ENCODE assay signal across 34 cellular contexts in genomic region chr10:133000648-133001047, GRCh38. TPM values are rescaled to one million over a fixed set of nuclear protein-coding genes. Genes with fewer than 3 reads are reported as not detected.
"Had no signal": no experiment of that assay in that cellular context is flagged by ENCODE, and none has a peak within 500 bp of the region (broad histone marks: within the 10 kb centered on the region; RNA-seq: fewer than 3 reads in every experiment).

No MANE protein-coding gene starts in this region.

- H3K4me3 Mint-ChIP-seq: naive B cell; naive thymus-derived CD8-positive, alpha-beta T cell; natural killer cell treated with Interleukin-12 subunit alpha and Interleukin-12 subunit beta and Interleukin-15 and Interleukin-18, amount 100 ng/mL, for 72 hours; nephron progenitor cell; neural crest cell; stimulated activated memory B cell treated with anti-CD40 and anti-IgM and Interleukin-4, amounts not matched to agents 10 μg/mL and 1 μg/mL and 100 μg/mL, for 72 hours; stimulated activated naive CD8-positive, alpha-beta T cell treated with anti-CD3 and anti-CD28 coated beads, Interleukin-15, amount 100 ng/mL, for 72 hours; type B pancreatic cell had no signal

- H3K4me1 ChIP-seq: parathyroid adenoma, prostate gland, right lobe of liver, sigmoid colon, spleen, suprapubic skin, testis, tibial artery, transverse colon, upper lobe of right lung, uterus had no signal

- H3K27ac Mint-ChIP-seq: naive B cell; naive thymus-derived CD8-positive, alpha-beta T cell; natural killer cell treated with Interleukin-12 subunit alpha and Interleukin-12 subunit beta and Interleukin-15 and Interleukin-18, amount 100 ng/mL, for 72 hours; nephron progenitor cell; stimulated activated memory B cell treated with anti-CD40 and anti-IgM and Interleukin-4, amounts not matched to agents 10 μg/mL and 1 μg/mL and 100 μg/mL, for 72 hours; stimulated activated naive CD8-positive, alpha-beta T cell treated with anti-CD3 and anti-CD28 coated beads, Interleukin-15, amount 100 ng/mL, for 72 hours; type B pancreatic cell had no signal

- H2AFZ ChIP-seq: parathyroid adenoma had no signal

- H3K27me3 ChIP-seq: ovary, right lobe of liver, testis, transverse colon, uterus had no signal

- H3K9me3 Mint-ChIP-seq: naive B cell; naive thymus-derived CD8-positive, alpha-beta T cell; natural killer cell treated with Interleukin-12 subunit alpha and Interleukin-12 subunit beta and Interleukin-15 and Interleukin-18, amount 100 ng/mL, for 72 hours; neural crest cell; stimulated activated memory B cell treated with anti-CD40 and anti-IgM and Interleukin-4, amounts not matched to agents 10 μg/mL and 1 μg/mL and 100 μg/mL, for 72 hours; stimulated activated naive CD8-positive, alpha-beta T cell treated with anti-CD3 and anti-CD28 coated beads, Interleukin-15, amount 100 ng/mL, for 72 hours; type B pancreatic cell had no signal

- H3K79me2 ChIP-seq: parathyroid adenoma had no signal

- H3K27ac ChIP-seq: ovary, parathyroid adenoma, prostate gland, right lobe of liver, sigmoid colon, spleen, suprapubic skin, testis, tibial artery, transverse colon, upper lobe of right lung, uterus had no signal

- H3K4me1 Mint-ChIP-seq: naive B cell; naive thymus-derived CD8-positive, alpha-beta T cell; neural crest cell; stimulated activated memory B cell treated with anti-CD40 and anti-IgM and Interleukin-4, amounts not matched to agents 10 μg/mL and 1 μg/mL and 100 μg/mL, for 72 hours; stimulated activated naive CD8-positive, alpha-beta T cell treated with anti-CD3 and anti-CD28 coated beads, Interleukin-15, amount 100 ng/mL, for 72 hours had no signal

- H3K36me3 ChIP-seq: ovary, prostate gland, right lobe of liver, sigmoid colon, spleen, suprapubic skin, tibial artery, transverse colon, upper lobe of right lung, uterus had no signal

- FAIRE-seq: small intestine had no signal

- ATAC-seq: naive thymus-derived CD8-positive, alpha-beta T cell; natural killer cell treated with Interleukin-12 subunit alpha and Interleukin-12 subunit beta and Interleukin-15 and Interleukin-18, amount 100 ng/mL, for 72 hours; right lobe of liver; stimulated activated memory B cell treated with anti-CD40 and anti-IgM and Interleukin-4, amounts not matched to agents 10 μg/mL and 1 μg/mL and 100 μg/mL, for 72 hours; stimulated activated naive CD8-positive, alpha-beta T cell treated with anti-CD3 and anti-CD28 coated beads, Interleukin-15, amount 100 ng/mL, for 72 hours; stimulated activated naive CD8-positive, alpha-beta T cell treated with anti-CD3 and anti-CD28 coated beads, Interleukin-15, Interleukin-2, amounts not matched to agents 100 U/mL and 50 U/mL, for 24 hours; upper lobe of right lung had no signal

- H3K36me3 Mint-ChIP-seq: naive B cell; naive thymus-derived CD8-positive, alpha-beta T cell; natural killer cell treated with Interleukin-12 subunit alpha and Interleukin-12 subunit beta and Interleukin-15 and Interleukin-18, amount 100 ng/mL, for 72 hours; stimulated activated memory B cell treated with anti-CD40 and anti-IgM and Interleukin-4, amounts not matched to agents 10 μg/mL and 1 μg/mL and 100 μg/mL, for 72 hours; type B pancreatic cell had no signal

- DNase-seq: naive B cell; naive thymus-derived CD8-positive, alpha-beta T cell; nephron progenitor cell; occipital lobe; ovary; posterior cingulate gyrus; right lobe of liver; sigmoid colon; small intestine; spleen; stimulated activated CD4-positive, alpha-beta T cell treated with anti-CD3 and anti-CD28 coated beads, Interleukin-12 subunit alpha, Interleukin-12 subunit beta, amount 100 ng/mL, for 4 hours; stimulated activated CD4-positive, alpha-beta T cell treated with anti-CD3 and anti-CD28 coated beads, Interleukin-1b, Interleukin-23, amount 100 ng/mL, for 48 hours; stimulated activated CD4-positive, alpha-beta T cell treated with anti-CD3 and anti-CD28 coated beads, Interleukin-4, amount 100 ng/mL, for 1 hour; stimulated activated CD4-positive, alpha-beta T cell treated with anti-CD3 and anti-CD28 coated beads, Interleukin-4, amount 100 ng/mL, for 4 hours; stimulated activated CD8-positive, alpha-beta memory T cell treated with anti-CD3 and anti-CD28 coated beads, Interleukin-4, amount 100 ng/mL, for 48 hours; stimulated activated naive CD4-positive, alpha-beta T cell; stimulated activated naive CD8-positive, alpha-beta T cell treated with anti-CD3 and anti-CD28 coated beads, Interleukin-15, amount 100 ng/mL, for 72 hours; stimulated activated naive CD8-positive, alpha-beta T cell treated with anti-CD3 and anti-CD28 coated beads, Interleukin-15, Interleukin-2, amounts not matched to agents 100 U/mL and 50 U/mL, for 24 hours; substantia nigra; testis; tibial artery; transverse colon; upper lobe of right lung; uterus had no signal

- H3K9ac ChIP-seq: parathyroid adenoma had no signal

- H3K4me3 ChIP-seq: ovary, prostate gland, right lobe of liver, sigmoid colon, spleen, suprapubic skin, testis, tibial artery, transverse colon, upper lobe of right lung, uterus had no signal

- H3K9me3 ChIP-seq: ovary, prostate gland, right lobe of liver, sigmoid colon, spleen, suprapubic skin, testis, tibial artery, transverse colon, upper lobe of right lung, uterus had no signal

RNA-seq across cellular contexts. Expression of gene CFAP46, which starts 58.3 kb away (rescaled TPM):
- total RNA-seq: myocyte; naive thymus-derived CD8-positive, alpha-beta T cell; skeletal muscle tissue; transverse colon had no signal
- polyA plus RNA-seq: naive thymus-derived CD8-positive, alpha-beta T cell; urinary bladder had no signal
